1 cellular context compared by ENCODE assay signal in the genomic region with DNA sequence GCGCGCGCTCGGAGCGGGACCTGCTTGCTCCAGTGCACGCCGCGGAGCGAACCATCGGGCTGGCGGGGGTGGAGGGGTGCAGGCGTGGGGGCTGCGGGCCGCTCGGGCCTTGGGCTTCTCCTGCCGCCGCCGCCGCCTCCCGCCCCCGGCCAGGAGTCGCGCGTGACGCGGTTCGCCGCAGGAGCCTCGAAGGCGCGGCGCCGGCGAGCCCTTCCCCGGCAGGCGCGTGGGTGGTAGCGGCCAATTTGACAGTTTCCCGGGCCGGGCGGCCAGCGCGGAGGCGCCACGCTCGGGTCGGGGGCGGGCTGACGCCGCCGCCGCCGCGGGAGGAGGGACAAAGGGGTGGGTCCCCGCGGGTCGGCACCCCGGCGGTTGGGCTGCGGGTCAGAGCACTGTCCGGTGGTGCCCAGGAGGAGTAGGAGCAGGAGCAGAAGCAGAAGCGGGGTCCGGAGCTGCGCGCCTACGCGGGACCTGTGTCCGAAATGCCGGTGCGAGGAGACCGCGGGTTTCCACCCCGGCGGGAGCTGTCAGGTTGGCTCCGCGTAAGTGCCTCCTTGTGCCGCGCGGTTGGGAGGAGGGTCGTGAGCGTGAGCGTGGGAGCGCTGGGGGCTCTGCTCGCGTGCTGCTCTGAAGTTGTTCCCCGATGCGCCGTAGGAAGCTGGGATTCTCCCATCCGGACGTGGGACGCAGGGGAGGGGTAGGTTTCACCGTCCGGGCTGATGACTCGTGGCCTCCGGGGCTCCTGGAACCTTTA.
TF ChIP-seq lines count a peak whose summit lies in the region.

A gene (plus strand): TSS at position 387 of the 754 bp plus-strand sequence. CDS start 96 bp downstream, at position 483.

TF ChIP-seq in K562, 482 proteins besides CTCF, POLR2A, EP300 and RAD21 (continued from another document and continues in another):
- TF ChIP-seq, protein P1, sequence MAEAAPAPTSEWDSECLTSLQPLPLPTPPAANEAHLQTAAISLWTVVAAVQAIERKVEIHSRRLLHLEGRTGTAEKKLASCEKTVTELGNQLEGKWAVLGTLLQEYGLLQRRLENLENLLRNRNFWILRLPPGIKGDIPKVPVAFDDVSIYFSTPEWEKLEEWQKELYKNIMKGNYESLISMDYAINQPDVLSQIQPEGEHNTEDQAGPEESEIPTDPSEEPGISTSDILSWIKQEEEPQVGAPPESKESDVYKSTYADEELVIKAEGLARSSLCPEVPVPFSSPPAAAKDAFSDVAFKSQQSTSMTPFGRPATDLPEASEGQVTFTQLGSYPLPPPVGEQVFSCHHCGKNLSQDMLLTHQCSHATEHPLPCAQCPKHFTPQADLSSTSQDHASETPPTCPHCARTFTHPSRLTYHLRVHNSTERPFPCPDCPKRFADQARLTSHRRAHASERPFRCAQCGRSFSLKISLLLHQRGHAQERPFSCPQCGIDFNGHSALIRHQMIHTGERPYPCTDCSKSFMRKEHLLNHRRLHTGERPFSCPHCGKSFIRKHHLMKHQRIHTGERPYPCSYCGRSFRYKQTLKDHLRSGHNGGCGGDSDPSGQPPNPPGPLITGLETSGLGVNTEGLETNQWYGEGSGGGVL (CRISPR knock-in tag; IDR thresholded peaks at IDR 0.05), result no peak
- TF ChIP-seq, protein P2, sequence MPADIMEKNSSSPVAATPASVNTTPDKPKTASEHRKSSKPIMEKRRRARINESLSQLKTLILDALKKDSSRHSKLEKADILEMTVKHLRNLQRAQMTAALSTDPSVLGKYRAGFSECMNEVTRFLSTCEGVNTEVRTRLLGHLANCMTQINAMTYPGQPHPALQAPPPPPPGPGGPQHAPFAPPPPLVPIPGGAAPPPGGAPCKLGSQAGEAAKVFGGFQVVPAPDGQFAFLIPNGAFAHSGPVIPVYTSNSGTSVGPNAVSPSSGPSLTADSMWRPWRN (IDR thresholded peaks at IDR 0.05; ENCODE audit: low read depth), result no peak
- TF ChIP-seq, protein P3, sequence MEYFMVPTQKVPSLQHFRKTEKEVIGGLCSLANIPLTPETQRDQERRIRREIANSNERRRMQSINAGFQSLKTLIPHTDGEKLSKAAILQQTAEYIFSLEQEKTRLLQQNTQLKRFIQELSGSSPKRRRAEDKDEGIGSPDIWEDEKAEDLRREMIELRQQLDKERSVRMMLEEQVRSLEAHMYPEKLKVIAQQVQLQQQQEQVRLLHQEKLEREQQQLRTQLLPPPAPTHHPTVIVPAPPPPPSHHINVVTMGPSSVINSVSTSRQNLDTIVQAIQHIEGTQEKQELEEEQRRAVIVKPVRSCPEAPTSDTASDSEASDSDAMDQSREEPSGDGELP (CRISPR knock-in tag; IDR thresholded peaks at IDR 0.05; ENCODE audit: borderline replicate concordance), result peak; percentile 13; the same call in 1 of the 2 replicates
- TF ChIP-seq, protein P4, sequence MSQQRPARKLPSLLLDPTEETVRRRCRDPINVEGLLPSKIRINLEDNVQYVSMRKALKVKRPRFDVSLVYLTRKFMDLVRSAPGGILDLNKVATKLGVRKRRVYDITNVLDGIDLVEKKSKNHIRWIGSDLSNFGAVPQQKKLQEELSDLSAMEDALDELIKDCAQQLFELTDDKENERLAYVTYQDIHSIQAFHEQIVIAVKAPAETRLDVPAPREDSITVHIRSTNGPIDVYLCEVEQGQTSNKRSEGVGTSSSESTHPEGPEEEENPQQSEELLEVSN (IDR thresholded peaks at IDR 0.05; ENCODE audit: borderline replicate concordance in 1 of 2, extremely low read depth in 1 of 2, insufficient read depth in 1 of 2, insufficient read length in 1 of 2, low read depth in 1 of 2, low read length in 1 of 2, poor library complexity in 1 of 2, severe bottlenecking in 1 of 2), result peak in 1 of 2 experiments; percentile 82
- TF ChIP-seq NBN (IDR thresholded peaks at IDR 0.05; ENCODE audit: low read depth), result no peak
- no peak for TF ChIP-seq ESRRB (CRISPR knock-in tag; IDR thresholded peaks at IDR 0.05; ENCODE audit: borderline replicate concordance)
- TF ChIP-seq, protein P5, sequence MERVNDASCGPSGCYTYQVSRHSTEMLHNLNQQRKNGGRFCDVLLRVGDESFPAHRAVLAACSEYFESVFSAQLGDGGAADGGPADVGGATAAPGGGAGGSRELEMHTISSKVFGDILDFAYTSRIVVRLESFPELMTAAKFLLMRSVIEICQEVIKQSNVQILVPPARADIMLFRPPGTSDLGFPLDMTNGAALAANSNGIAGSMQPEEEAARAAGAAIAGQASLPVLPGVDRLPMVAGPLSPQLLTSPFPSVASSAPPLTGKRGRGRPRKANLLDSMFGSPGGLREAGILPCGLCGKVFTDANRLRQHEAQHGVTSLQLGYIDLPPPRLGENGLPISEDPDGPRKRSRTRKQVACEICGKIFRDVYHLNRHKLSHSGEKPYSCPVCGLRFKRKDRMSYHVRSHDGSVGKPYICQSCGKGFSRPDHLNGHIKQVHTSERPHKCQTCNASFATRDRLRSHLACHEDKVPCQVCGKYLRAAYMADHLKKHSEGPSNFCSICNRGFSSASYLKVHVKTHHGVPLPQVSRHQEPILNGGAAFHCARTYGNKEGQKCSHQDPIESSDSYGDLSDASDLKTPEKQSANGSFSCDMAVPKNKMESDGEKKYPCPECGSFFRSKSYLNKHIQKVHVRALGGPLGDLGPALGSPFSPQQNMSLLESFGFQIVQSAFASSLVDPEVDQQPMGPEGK (CRISPR knock-in tag; IDR thresholded peaks at IDR 0.05; ENCODE audit: borderline replicate concordance), result no peak
- peak; percentile 31 for TF ChIP-seq ZFP36 (IDR thresholded peaks at IDR 0.05; ENCODE audit: low read depth, low read length, partially characterized antibody)
- no peak for TF ChIP-seq ARNT (IDR thresholded peaks at IDR 0.05)
- 0 out of 2 replicates have a peak, but pooled peaks have one; percentile 24 for TF ChIP-seq SAFB (IDR thresholded peaks at IDR 0.05; ENCODE audit: borderline replicate concordance, low read depth, low read length)
- TF ChIP-seq HDAC2 (IDR thresholded peaks at IDR 0.05), result peak; percentile 36; the same call in 1 of the 2 replicates
- no peak for TF ChIP-seq NFIC (IDR thresholded peaks at IDR 0.05)
- no peak for TF ChIP-seq PYGO2 (tag; IDR thresholded peaks at IDR 0.05)
- peak; percentile 99 for TF ChIP-seq ATF7 (IDR thresholded peaks at IDR 0.05)
- 0 out of 4 replicates have a peak, but pooled peaks of 1 of the 2 experiments have one; percentile 54 for TF ChIP-seq MAZ (CRISPR knock-in tag; conservative IDR thresholded peaks at IDR 0.05 in 1 of 2, IDR thresholded peaks at IDR 0.05 in 1 of 2)
- no peak for TF ChIP-seq PHF21A (IDR thresholded peaks at IDR 0.05; ENCODE audit: borderline replicate concordance, low read depth)
- TF ChIP-seq RHOXF2B (CRISPR knock-in tag; conservative IDR thresholded peaks at IDR 0.05), result no peak
- TF ChIP-seq KLF1 (tag; IDR thresholded peaks at IDR 0.05), result no peak
- TF ChIP-seq, protein P6, sequence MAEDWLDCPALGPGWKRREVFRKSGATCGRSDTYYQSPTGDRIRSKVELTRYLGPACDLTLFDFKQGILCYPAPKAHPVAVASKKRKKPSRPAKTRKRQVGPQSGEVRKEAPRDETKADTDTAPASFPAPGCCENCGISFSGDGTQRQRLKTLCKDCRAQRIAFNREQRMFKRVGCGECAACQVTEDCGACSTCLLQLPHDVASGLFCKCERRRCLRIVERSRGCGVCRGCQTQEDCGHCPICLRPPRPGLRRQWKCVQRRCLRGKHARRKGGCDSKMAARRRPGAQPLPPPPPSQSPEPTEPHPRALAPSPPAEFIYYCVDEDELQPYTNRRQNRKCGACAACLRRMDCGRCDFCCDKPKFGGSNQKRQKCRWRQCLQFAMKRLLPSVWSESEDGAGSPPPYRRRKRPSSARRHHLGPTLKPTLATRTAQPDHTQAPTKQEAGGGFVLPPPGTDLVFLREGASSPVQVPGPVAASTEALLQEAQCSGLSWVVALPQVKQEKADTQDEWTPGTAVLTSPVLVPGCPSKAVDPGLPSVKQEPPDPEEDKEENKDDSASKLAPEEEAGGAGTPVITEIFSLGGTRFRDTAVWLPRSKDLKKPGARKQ (CRISPR knock-in tag; IDR thresholded peaks at IDR 0.05), result no peak
- no peak for TF ChIP-seq MEF2D (tag; conservative IDR thresholded peaks at IDR 0.05; ENCODE audit: low read depth)
- no peak for TF ChIP-seq NFRKB (IDR thresholded peaks at IDR 0.05; ENCODE audit: low read depth)
- TF ChIP-seq ZNF586 (CRISPR knock-in tag; conservative IDR thresholded peaks at IDR 0.05), result no peak
- peak in 1 of 2 experiments; percentile 99; a peak in 2 of 4 replicates for TF ChIP-seq NONO (IDR thresholded peaks at IDR 0.05; ENCODE audit: low read depth in 2 of 2, low read length in 1 of 2)
- peak; percentile 55 for TF ChIP-seq CCNT2 (IDR thresholded peaks at IDR 0.05; ENCODE audit: borderline replicate concordance, extremely low read depth, insufficient read length, low read depth, low read length)
- no peak for TF ChIP-seq GTF2A2 (tag; IDR thresholded peaks at IDR 0.05)
- no peak for TF ChIP-seq SNRNP70 (optimal IDR thresholded peaks at IDR 0.05; ENCODE audit: low read depth, low read length)
- TF ChIP-seq SMARCA4 (IDR thresholded peaks at IDR 0.05), result 0 out of 2 replicates have a peak, but pooled peaks have one; percentile 7
- TF ChIP-seq, protein P7, sequence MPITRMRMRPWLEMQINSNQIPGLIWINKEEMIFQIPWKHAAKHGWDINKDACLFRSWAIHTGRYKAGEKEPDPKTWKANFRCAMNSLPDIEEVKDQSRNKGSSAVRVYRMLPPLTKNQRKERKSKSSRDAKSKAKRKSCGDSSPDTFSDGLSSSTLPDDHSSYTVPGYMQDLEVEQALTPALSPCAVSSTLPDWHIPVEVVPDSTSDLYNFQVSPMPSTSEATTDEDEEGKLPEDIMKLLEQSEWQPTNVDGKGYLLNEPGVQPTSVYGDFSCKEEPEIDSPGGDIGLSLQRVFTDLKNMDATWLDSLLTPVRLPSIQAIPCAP (CRISPR knock-in tag; IDR thresholded peaks at IDR 0.05; ENCODE audit: borderline replicate concordance), result no peak
- no peak for TF ChIP-seq CHD4 (IDR thresholded peaks at IDR 0.05; ENCODE audit: insufficient read depth, insufficient replicate concordance, low read depth, low read length, poor library complexity, severe bottlenecking)
- TF ChIP-seq TBP (optimal IDR thresholded peaks at IDR 0.05; ENCODE audit: low read depth, low read length), result peak; percentile 8
- 0 out of 2 replicates have a peak, but pooled peaks have one; percentile 28 for TF ChIP-seq ZNF766 (CRISPR knock-in tag; conservative IDR thresholded peaks at IDR 0.05)
- no peak for TF ChIP-seq ZKSCAN1 (IDR thresholded peaks at IDR 0.05; ENCODE audit: low read depth, low read length)
- TF ChIP-seq FIP1L1 (IDR thresholded peaks at IDR 0.05; ENCODE audit: low read depth, low read length, poor library complexity, severe bottlenecking), result peak; percentile 17
- TF ChIP-seq, protein P8, sequence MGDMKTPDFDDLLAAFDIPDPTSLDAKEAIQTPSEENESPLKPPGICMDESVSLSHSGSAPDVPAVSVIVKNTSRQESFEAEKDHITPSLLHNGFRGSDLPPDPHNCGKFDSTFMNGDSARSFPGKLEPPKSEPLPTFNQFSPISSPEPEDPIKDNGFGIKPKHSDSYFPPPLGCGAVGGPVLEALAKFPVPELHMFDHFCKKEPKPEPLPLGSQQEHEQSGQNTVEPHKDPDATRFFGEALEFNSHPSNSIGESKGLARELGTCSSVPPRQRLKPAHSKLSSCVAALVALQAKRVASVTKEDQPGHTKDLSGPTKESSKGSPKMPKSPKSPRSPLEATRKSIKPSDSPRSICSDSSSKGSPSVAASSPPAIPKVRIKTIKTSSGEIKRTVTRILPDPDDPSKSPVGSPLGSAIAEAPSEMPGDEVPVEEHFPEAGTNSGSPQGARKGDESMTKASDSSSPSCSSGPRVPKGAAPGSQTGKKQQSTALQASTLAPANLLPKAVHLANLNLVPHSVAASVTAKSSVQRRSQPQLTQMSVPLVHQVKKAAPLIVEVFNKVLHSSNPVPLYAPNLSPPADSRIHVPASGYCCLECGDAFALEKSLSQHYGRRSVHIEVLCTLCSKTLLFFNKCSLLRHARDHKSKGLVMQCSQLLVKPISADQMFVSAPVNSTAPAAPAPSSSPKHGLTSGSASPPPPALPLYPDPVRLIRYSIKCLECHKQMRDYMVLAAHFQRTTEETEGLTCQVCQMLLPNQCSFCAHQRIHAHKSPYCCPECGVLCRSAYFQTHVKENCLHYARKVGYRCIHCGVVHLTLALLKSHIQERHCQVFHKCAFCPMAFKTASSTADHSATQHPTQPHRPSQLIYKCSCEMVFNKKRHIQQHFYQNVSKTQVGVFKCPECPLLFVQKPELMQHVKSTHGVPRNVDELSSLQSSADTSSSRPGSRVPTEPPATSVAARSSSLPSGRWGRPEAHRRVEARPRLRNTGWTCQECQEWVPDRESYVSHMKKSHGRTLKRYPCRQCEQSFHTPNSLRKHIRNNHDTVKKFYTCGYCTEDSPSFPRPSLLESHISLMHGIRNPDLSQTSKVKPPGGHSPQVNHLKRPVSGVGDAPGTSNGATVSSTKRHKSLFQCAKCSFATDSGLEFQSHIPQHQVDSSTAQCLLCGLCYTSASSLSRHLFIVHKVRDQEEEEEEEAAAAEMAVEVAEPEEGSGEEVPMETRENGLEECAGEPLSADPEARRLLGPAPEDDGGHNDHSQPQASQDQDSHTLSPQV (IDR thresholded peaks at IDR 0.05), result peak; percentile 71
- TF ChIP-seq DACH1 (IDR thresholded peaks at IDR 0.05; ENCODE audit: partially characterized antibody), result no peak
- peak; percentile 66 for TF ChIP-seq CTBP1 (IDR thresholded peaks at IDR 0.05; ENCODE audit: borderline replicate concordance)
- 0 out of 2 replicates have a peak, but pooled peaks have one; percentile 14 for TF ChIP-seq SMARCE1 (IDR thresholded peaks at IDR 0.05)
- no peak for TF ChIP-seq ELF4 (CRISPR knock-in tag; IDR thresholded peaks at IDR 0.05)
- peak; percentile 85 for TF ChIP-seq RB1 (IDR thresholded peaks at IDR 0.05; ENCODE audit: low read depth)
- peak; percentile 56; the same call in 1 of the 2 replicates for TF ChIP-seq SMAD4 (CRISPR knock-in tag; conservative IDR thresholded peaks at IDR 0.05)
- TF ChIP-seq ZNF3 (CRISPR knock-in tag; IDR thresholded peaks at IDR 0.05), result no peak
- no peak for TF ChIP-seq CREM (IDR thresholded peaks at IDR 0.05; ENCODE audit: low read depth)
- no peak for TF ChIP-seq ZNF431 (CRISPR knock-in tag; IDR thresholded peaks at IDR 0.05)
- TF ChIP-seq THRAP3 (IDR thresholded peaks at IDR 0.05; ENCODE audit: borderline replicate concordance), result no peak
- TF ChIP-seq, protein P9, sequence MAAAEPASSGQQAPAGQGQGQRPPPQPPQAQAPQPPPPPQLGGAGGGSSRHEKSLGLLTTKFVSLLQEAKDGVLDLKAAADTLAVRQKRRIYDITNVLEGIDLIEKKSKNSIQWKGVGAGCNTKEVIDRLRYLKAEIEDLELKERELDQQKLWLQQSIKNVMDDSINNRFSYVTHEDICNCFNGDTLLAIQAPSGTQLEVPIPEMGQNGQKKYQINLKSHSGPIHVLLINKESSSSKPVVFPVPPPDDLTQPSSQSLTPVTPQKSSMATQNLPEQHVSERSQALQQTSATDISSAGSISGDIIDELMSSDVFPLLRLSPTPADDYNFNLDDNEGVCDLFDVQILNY (CRISPR knock-in tag; IDR thresholded peaks at IDR 0.05), result no peak
- TF ChIP-seq SIN3B (IDR thresholded peaks at IDR 0.05; ENCODE audit: low read depth), result peak; percentile 34; the same call in 1 of the 2 replicates
- TF ChIP-seq MBD2 (IDR thresholded peaks at IDR 0.05; ENCODE audit: borderline replicate concordance, low read depth), result no peak
